9 cellular contexts compared by ENCODE assay signal in the genomic region with DNA sequence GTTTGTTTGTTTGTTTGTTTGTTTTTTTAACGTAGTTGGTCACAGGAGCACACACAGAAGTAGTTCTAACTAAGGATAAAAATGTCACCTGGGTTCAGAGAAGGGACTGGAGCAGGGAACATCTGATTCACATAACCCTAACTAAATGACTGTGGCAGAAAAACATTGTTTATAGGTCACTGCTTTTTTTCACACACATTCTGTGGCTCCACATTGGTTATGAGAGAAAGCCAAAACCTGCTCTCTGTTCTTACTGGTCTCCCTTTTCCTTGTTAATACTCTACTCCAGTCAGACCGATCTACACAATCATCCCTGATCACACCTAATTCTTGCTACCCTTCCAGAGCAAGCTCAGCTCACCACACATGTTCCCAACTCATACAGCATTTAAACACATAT.
"Had no signal": no experiment of that assay in that cellular context is flagged by ENCODE, and none has a peak within 500 bp of the region (broad histone marks: within the 10 kb centered on the region; RNA-seq: fewer than 3 reads in every experiment).

No MANE protein-coding gene starts in this region.

- FAIRE-seq: H1, H54, K562 had no signal

- H3K9me3 Mint-ChIP-seq: GM23338, H9, HFFc6 had no signal

- H3K27ac ChIP-seq: HL-60 had no signal

- H3K4me3 Mint-ChIP-seq: GM23338, H9, HFFc6 had no signal

- ATAC-seq: GM23338, K562 had no signal

- H3K4me3 ChIP-seq: GM23338, K562 had no signal

- DNase-seq: H9, HCEC 1CT, HFFc6, IMR-90 had no signal

- H3K27ac Mint-ChIP-seq: GM23338, HFFc6 had no signal
